ENCODE assay signal across 8 cellular contexts in the genomic region with DNA sequence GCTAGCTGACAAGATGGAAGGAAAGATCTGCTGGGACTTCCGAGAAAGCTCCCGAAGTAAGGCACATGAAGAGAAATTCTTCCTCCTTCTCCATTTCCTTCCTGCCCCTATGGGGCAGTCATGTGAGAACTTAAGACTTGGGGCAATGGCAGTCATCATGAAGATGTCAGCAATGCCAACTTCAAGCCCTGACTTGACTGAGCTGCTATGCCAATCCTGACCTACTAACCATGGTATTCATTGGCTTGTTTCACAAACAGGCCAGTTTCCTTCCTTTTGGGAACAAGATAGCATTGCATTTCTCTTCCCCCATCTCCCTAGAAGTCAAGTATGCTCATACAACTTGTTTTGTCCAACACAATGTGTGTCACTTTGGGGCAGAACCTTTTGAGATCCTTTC. TPM values are rescaled to one million over a fixed set of nuclear protein-coding genes. Genes with fewer than 3 reads are reported as not detected.
"Had no signal": no experiment of that assay in that cellular context is flagged by ENCODE, and none has a peak within 500 bp of the region (broad histone marks: within the 10 kb centered on the region; RNA-seq: fewer than 3 reads in every experiment).

No MANE protein-coding gene starts in this region.

- H3K4me3 ChIP-seq: GM23338 had no signal

- H3K27ac Mint-ChIP-seq: GM23338, H9 had no signal

- H3K4me3 Mint-ChIP-seq: GM23338, H9 had no signal

- H3K4me2 ChIP-seq: GM23338 had no signal

- FAIRE-seq: H1, H54, HTR-8/SVneo had no signal

- DNase-seq: H9, HCEC 1CT, IMR-90 had no signal

- H2AFZ ChIP-seq: GM23338 had no signal

RNA-seq across cellular contexts. Expression of a gene that starts 25.5 kb away (rescaled TPM):
- total RNA-seq: H9, HT-29, IMR-90 had no signal
- polyA plus RNA-seq: IMR-90 had no signal
